ENCODE assay signal across 12 cellular contexts in the genomic region with DNA sequence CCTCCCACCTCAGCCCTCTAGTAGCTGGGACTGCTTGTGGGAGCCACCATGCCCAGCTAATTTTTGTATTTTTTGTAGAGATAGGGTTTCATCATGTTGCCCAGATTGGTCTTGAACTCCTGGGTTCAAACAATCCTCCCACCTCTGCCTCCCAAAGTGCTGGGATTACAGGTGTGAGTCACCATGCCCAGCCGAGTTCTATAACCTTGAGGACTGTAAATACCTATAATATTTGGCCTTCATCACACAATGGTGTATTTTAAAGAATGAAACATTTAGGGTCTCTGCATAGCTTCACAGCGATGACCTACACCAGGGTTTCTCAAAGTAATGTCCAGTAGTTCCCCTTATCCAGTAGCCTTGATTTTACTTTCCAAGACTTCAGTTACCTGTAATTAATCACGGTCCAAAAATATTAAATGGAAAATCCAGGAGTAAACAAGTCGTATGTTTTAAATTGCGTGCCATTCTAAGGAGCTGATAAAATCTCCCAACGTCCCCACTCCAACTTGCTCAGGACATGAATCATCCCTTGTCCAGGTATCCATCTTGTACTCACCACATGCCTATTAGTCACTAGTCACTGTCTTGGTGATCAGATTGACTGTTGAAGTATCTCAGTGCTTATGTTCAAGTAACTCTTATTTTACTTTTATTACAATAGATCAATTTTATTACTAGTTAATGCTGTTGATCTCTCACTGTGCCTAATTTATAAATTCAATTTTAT.
DNase-seq lines count a peak whose midpoint lies in the region; ATAC-seq and TF ChIP-seq lines count a peak whose summit lies in the region.
"Had no signal": no experiment of that assay in that cellular context is flagged by ENCODE, and none has a peak within 500 bp of the region (broad histone marks: within the 10 kb centered on the region; RNA-seq: fewer than 3 reads in every experiment).

No MANE protein-coding gene starts in this region.

- H3K36me3 ChIP-seq in adrenal gland (replicated peaks in 1 of 2), result no peaks in the 10 kb centered on the region
- H3K36me3 ChIP-seq in naive thymus-derived CD4-positive, alpha-beta T cell (ENCODE audit: control insufficient read depth in 2 of 3, insufficient read depth in 3 of 3, low read length in 3 of 3), result no peaks in the 10 kb centered on the region
- H3K36me3 ChIP-seq: ascending aorta had no signal

- peaks cover 0 to 2% (median 0%) of the 10 kb centered on the region in 11 donors for H3K9me3 Mint-ChIP-seq in naive thymus-derived CD4-positive, alpha-beta T cell
- H3K9me3 Mint-ChIP-seq: GM23338 had no signal

- peak overlapping the region in 8 of 9 donors; percentile 91 to 97 (median 93) for H3K27ac Mint-ChIP-seq in naive thymus-derived CD4-positive, alpha-beta T cell
- H3K27ac Mint-ChIP-seq: GM23338 had no signal

- intact Hi-C loops in adrenal gland (cut with DNase I), result no loop called here
- intact Hi-C loops in naive thymus-derived CD4-positive, alpha-beta T cell (cut with micrococcal nuclease), result loop anchor here in 1 of 2 donors (5.0 kb wide), 1 partner anchor 85 kb away; no protein-coding TSS in a partner anchor

- peak overlapping the region in 9 of 10 donors; percentile 13 to 92 (median 76) for H3K4me3 Mint-ChIP-seq in naive thymus-derived CD4-positive, alpha-beta T cell
- H3K4me3 Mint-ChIP-seq: GM23338 had no signal

- H3K9me3 ChIP-seq in adrenal gland (replicated peaks in 1 of 3), result no peaks in the 10 kb centered on the region
- no peaks in the 10 kb centered on the region for H3K9me3 ChIP-seq in naive thymus-derived CD4-positive, alpha-beta T cell (ENCODE audit: control insufficient read depth in 2 of 3, low read length in 3 of 3)
- H3K9me3 ChIP-seq: ascending aorta, Caco-2 had no signal

- H3K4me3 ChIP-seq in adrenal gland, result no peak overlapping the region
- H3K4me3 ChIP-seq in naive thymus-derived CD4-positive, alpha-beta T cell (ENCODE audit: low read length), result no peak overlapping the region
- H3K4me3 ChIP-seq: ascending aorta, GM23338 had no signal

- no peak for TF ChIP-seq CTCF in adrenal gland (IDR thresholded peaks at IDR 0.05)

- peaks cover 0 to 4% (median 0%) of the 10 kb centered on the region in 5 donors for H3K27me3 Mint-ChIP-seq in naive thymus-derived CD4-positive, alpha-beta T cell

- no peaks in the 10 kb centered on the region for H3K27me3 ChIP-seq in adrenal gland
- H3K27me3 ChIP-seq in naive thymus-derived CD4-positive, alpha-beta T cell (ENCODE audit: control insufficient read depth in 2 of 2, insufficient read depth in 2 of 2, low read length in 2 of 2), result no peaks in the 10 kb centered on the region
- H3K27me3 ChIP-seq: ascending aorta had no signal

- ATAC-seq in naive thymus-derived CD4-positive, alpha-beta T cell, result no peak
- no peak for ATAC-seq in HG02571 (IDR thresholded peaks at IDR 0.05; ENCODE audit: unreplicated experiment)
- ATAC-seq: GM23338 had no signal

- peak overlapping the region in 3 of 5 donors; percentile 67 to 86 (median 85) for H3K27ac ChIP-seq in adrenal gland
- H3K27ac ChIP-seq in naive thymus-derived CD4-positive, alpha-beta T cell (ENCODE audit: low read depth, low read length), result peak overlapping the region; percentile 67
- H3K27ac ChIP-seq: ascending aorta had no signal

- no peak for TF ChIP-seq POLR2A in adrenal gland (IDR thresholded peaks at IDR 0.05)

- POLR2A ChIA-PET in naive thymus-derived CD4-positive, alpha-beta T cell (lab: Charles Lee), result interaction anchor here (0.6 to 5.3 kb wide), 8 partner anchors 7 to 390 kb away, joined by 3 to 40 read pairs (median 4); a partner anchor contains a TSS

- DNase-seq in EL, result peak; percentile 14
- peak; percentile 68 for DNase-seq in LoVo (ENCODE audit: low spot score)
- peak in 2 of 7 donors; percentile 9 to 15 for DNase-seq in adrenal gland
- no peak for DNase-seq in naive thymus-derived CD4-positive, alpha-beta T cell
- DNase-seq in HCEC 1CT, result no peak
- no peak for DNase-seq in stimulated activated CD4-positive, alpha-beta T cell treated with anti-CD3 and anti-CD28 coated beads, Interleukin-15, amount 100 ng/mL, for 24 hours
- DNase-seq: Caco-2; NCI-H187; stimulated activated CD4-positive, alpha-beta T cell treated with anti-CD3 and anti-CD28 coated beads, Interleukin-4, amount 100 ng/mL, for 4 hours had no signal

- H3K4me1 ChIP-seq in adrenal gland (replicated peaks in 1 of 2), result peaks cover 16 to 41% of the 10 kb centered on the region in 2 donors
- peaks cover 10 to 38% of the 10 kb centered on the region in 2 donors for H3K4me1 ChIP-seq in naive thymus-derived CD4-positive, alpha-beta T cell (ENCODE audit: control insufficient read depth in 2 of 2, insufficient read depth in 2 of 2, low read length in 2 of 2)
- H3K4me1 ChIP-seq: ascending aorta had no signal

- peaks cover 0 to 3% (median 0%) of the 10 kb centered on the region in 5 donors for H3K36me3 Mint-ChIP-seq in naive thymus-derived CD4-positive, alpha-beta T cell

- 52 to 63% (median 56%) methylated on average over 6 of the region's 6 CpGs for WGBS in adrenal gland, 4 donors

- peaks cover 19 to 70% (median 50%) of the 10 kb centered on the region in 7 donors for H3K4me1 Mint-ChIP-seq in naive thymus-derived CD4-positive, alpha-beta T cell

- CTCF ChIA-PET in naive thymus-derived CD4-positive, alpha-beta T cell (lab: Charles Lee), result interaction anchor here (0.7 kb wide), 1 partner anchor 22 kb away, joined by 3 read pairs; no protein-coding TSS in a partner anchor

Comparison
In these comparisons a context has a peak if more than half of its experiments do, and no peak if none do; other contexts are left out.
1. DNase-seq: peak in EL (single experiment) and LoVo (single experiment); none in naive thymus-derived CD4-positive, alpha-beta T cell (0 of 9), HCEC 1CT (single experiment) and stimulated activated CD4-positive, alpha-beta T cell treated with anti-CD3 and anti-CD28 coated beads, Interleukin-15, amount 100 ng/mL, for 24 hours (single experiment).